Comparison of ENCODE assay signal across 8 cellular contexts in genomic region chr21:32393677-32394001, GRCh38. TPM values are rescaled to one million over a fixed set of nuclear protein-coding genes. Genes with fewer than 3 reads are reported as not detected.
A peak's percentile ranks its signal among the peaks of the same experiment; 100 is the strongest.
DNase-seq lines count a peak whose midpoint lies in the region; FAIRE-seq and TF ChIP-seq lines count a peak whose summit lies in the region.

No MANE protein-coding gene starts in this region.

- DNase-seq in Caco-2 (no peak), MV-4-11 (lab: John Stamatoyannopoulos, UW) (peak; percentile 80), colonic mucosa (no peak), neural progenitor cell (ENCODE audit: low spot score) (no peak), HTR-8/SVneo (ENCODE audit: insufficient read length, low spot score) (no peak), GM20000 (ENCODE audit: low spot score) (no peak)
- no peak for DNase-seq in stimulated activated CD4-positive, alpha-beta T cell treated with anti-CD3 and anti-CD28 coated beads, Interleukin-15, amount 100 ng/mL, for 24 hours
- no peak for DNase-seq in activated CD8-positive, alpha-beta memory T cell treated with anti-CD3 and anti-CD28 coated beads, Interleukin-2, amount 50 U/mL, for 48 hours

- H3K4me1 ChIP-seq in Caco-2 (peaks cover 8% of the 10 kb centered on the region), colonic mucosa (peaks cover 9% of the 10 kb centered on the region), neural progenitor cell (peaks cover 5% of the 10 kb centered on the region)

- H3K4me3 Mint-ChIP-seq in Caco-2 (ENCODE audit: unreplicated experiment): peak overlapping the region; percentile 89
- peak overlapping the region; percentile 91 for H3K4me3 Mint-ChIP-seq in neural progenitor cell

- peak overlapping the region; percentile 75 to 77 for H3K9ac ChIP-seq in colonic mucosa (ENCODE audit: low read depth in 2 of 2, low read length in 2 of 2)
- H3K9ac ChIP-seq in neural progenitor cell: no peak overlapping the region

- H2AFZ ChIP-seq in neural progenitor cell (replicated peaks): peak overlapping the region; percentile 96

- peak overlapping the region; percentile 72 for H3K27ac ChIP-seq in colonic mucosa
- H3K27ac ChIP-seq in neural progenitor cell: no peak overlapping the region

- TF ChIP-seq CTCF in Caco-2 (IDR thresholded peaks at IDR 0.05; ENCODE audit: insufficient read depth in 1 of 2, low read depth in 1 of 2, low read length in 1 of 2, severe bottlenecking in 1 of 2, unreplicated experiment in 1 of 2): no peak
- TF ChIP-seq CTCF in colonic mucosa (IDR thresholded peaks at IDR 0.05): no peak
- TF ChIP-seq CTCF in neural progenitor cell (IDR thresholded peaks at IDR 0.05): no peak
- TF ChIP-seq CTCF in GM20000 (IDR thresholded peaks at IDR 0.05; ENCODE audit: extremely low read depth, missing control alignments): no peak

- no TSS peak for BruUV-seq in Caco-2 (replicated peaks; lab: Mats Ljungman, UMichigan)

- FAIRE-seq in HTR-8/SVneo (lab: Jason Lieb, UNC): no peak

- H3K4me3 ChIP-seq in Caco-2 (ENCODE audit: low read depth, low read length) (peak overlapping the region; percentile 94), colonic mucosa (peak overlapping the region; percentile 100), neural progenitor cell (peak overlapping the region; percentile 81)

- POLR2A ChIA-PET in Caco-2 (lab: Charles Lee): no interaction called here

- peaks cover 38% of the 10 kb centered on the region for H3K79me2 ChIP-seq in neural progenitor cell (ENCODE audit: low read depth)

- no peaks in the 10 kb centered on the region for H3F3A ChIP-seq in neural progenitor cell (ENCODE audit: low read depth)

- no peaks in the 10 kb centered on the region for H3K9me3 Mint-ChIP-seq in Caco-2 (ENCODE audit: unreplicated experiment)
- H3K9me3 Mint-ChIP-seq in neural progenitor cell: peaks cover 17% of the 10 kb centered on the region

- peaks cover 19% of the 10 kb centered on the region for H4K20me1 ChIP-seq in neural progenitor cell (ENCODE audit: low read depth)

- peak overlapping the region; percentile 89 for H3K27ac Mint-ChIP-seq in Caco-2 (ENCODE audit: unreplicated experiment)
- no peak overlapping the region for H3K27ac Mint-ChIP-seq in neural progenitor cell

- H3K4me2 ChIP-seq in neural progenitor cell: no peak overlapping the region

- H3K27me3 Mint-ChIP-seq in Caco-2 (ENCODE audit: insufficient read depth, unreplicated experiment): peaks cover 2% of the 10 kb centered on the region
- peaks cover 3% of the 10 kb centered on the region for H3K27me3 Mint-ChIP-seq in neural progenitor cell (ENCODE audit: insufficient read depth, low read depth)

- H3K4me1 Mint-ChIP-seq in Caco-2 (ENCODE audit: low read depth, unreplicated experiment) (no peaks in the 10 kb centered on the region), neural progenitor cell (peaks cover 10% of the 10 kb centered on the region)

- peaks cover 17% of the 10 kb centered on the region for H3K36me3 Mint-ChIP-seq in Caco-2 (ENCODE audit: insufficient read depth, unreplicated experiment)
- no peaks in the 10 kb centered on the region for H3K36me3 Mint-ChIP-seq in neural progenitor cell

- H3K27me3 ChIP-seq in Caco-2 (replicated peaks; ENCODE audit: control insufficient read depth, insufficient read depth, low read length) (no peaks in the 10 kb centered on the region; the same call in 1 of the 2 replicates), colonic mucosa (no peaks in the 10 kb centered on the region), neural progenitor cell (peaks cover 43% of the 10 kb centered on the region)

- intact Hi-C loops in Caco-2 (cut with micrococcal nuclease; ENCODE audit: unreplicated experiment): loop anchor here (2.0 kb wide), 1 partner anchor 207 kb away; no protein-coding TSS in a partner anchor
- intact Hi-C loops in colonic mucosa (cut with DNase I): no loop called here

- H3K36me3 ChIP-seq in Caco-2 (ENCODE audit: control insufficient read depth, insufficient read depth, low read length) (no peaks in the 10 kb centered on the region), colonic mucosa (no peaks in the 10 kb centered on the region), neural progenitor cell (no peaks in the 10 kb centered on the region)

- CTCF ChIA-PET in Caco-2 (lab: Charles Lee): interaction anchor here (1.0 kb wide), 1 partner anchor 10 kb away, joined by 6 read pairs; no protein-coding TSS in a partner anchor

- no peaks in the 10 kb centered on the region for H3K9me3 ChIP-seq in Caco-2
- no peaks in the 10 kb centered on the region for H3K9me3 ChIP-seq in colonic mucosa
- H3K9me3 ChIP-seq in neural progenitor cell (ENCODE audit: low read depth): no peaks in the 10 kb centered on the region

RNA-seq across cellular contexts. Expression of gene URB1, which starts 0.8 kb away (rescaled TPM):
- total RNA-seq in Caco-2 (2022): 17.1 and 21.1 TPM in 2 replicates
- total RNA-seq in colonic mucosa: 10 to 100 TPM in 1 of 2 donors, 1 to 10 TPM in 1; 6.1 to 16.4 TPM
- 7.7 and 12.2 TPM in 2 replicates for total RNA-seq in neural progenitor cell (ENCODE audit: low replicate concordance)

RNA-seq across cellular contexts. Expression of gene EVA1C, which starts 18.9 kb away (rescaled TPM):
- not detected in 2 replicates for total RNA-seq in Caco-2 (2022)
- total RNA-seq in colonic mucosa: 1 to 10 TPM; 7.3 to 9.9 TPM
- total RNA-seq in neural progenitor cell (ENCODE audit: low replicate concordance): 0.56 and 1.2 TPM in 2 replicates
